In genomic region chr9:92600075-92600741, GRCh38 we compare ENCODE assay signal across 13 cellular contexts.
DNase-seq lines count a peak whose midpoint lies in the region; ATAC-seq and TF ChIP-seq lines count a peak whose summit lies in the region.
"Had no signal": no experiment of that assay in that cellular context is flagged by ENCODE, and none has a peak within 500 bp of the region (broad histone marks: within the 10 kb centered on the region; RNA-seq: fewer than 3 reads in every experiment).

No MANE protein-coding gene starts in this region.

- no peak for TF ChIP-seq CTCF in colonic mucosa (IDR thresholded peaks at IDR 0.05)

- H3K9me3 ChIP-seq in colonic mucosa: no peaks in the 10 kb centered on the region
- H3K9me3 ChIP-seq in iPS-15b (ENCODE audit: control insufficient read depth, insufficient read depth, low read length): no peaks in the 10 kb centered on the region
- peaks cover 0 to 3% (median 0%) of the 10 kb centered on the region in 3 donors for H3K9me3 ChIP-seq in skeletal muscle tissue (ENCODE audit: control insufficient read depth in 3 of 3, low read length in 3 of 3)
- H3K9me3 ChIP-seq: adrenal gland, neutrophil had no signal

- H3K27ac ChIP-seq in colonic mucosa (peak overlapping the region; percentile 14), skeletal muscle tissue (ENCODE audit: low read depth, low read length) (peak overlapping the region; percentile 79)
- H3K27ac ChIP-seq: neutrophil, PC-9 had no signal

- H3K4me1 ChIP-seq in colonic mucosa (no peaks in the 10 kb centered on the region), iPS-15b (ENCODE audit: control insufficient read depth, insufficient read depth, low read length) (no peaks in the 10 kb centered on the region), skeletal muscle tissue (ENCODE audit: control insufficient read depth in 3 of 3, insufficient read depth in 3 of 3, low read length in 3 of 3) (peaks cover 7 to 23% (median 16%) of the 10 kb centered on the region in 3 donors)

- ATAC-seq in GM18498 (IDR thresholded peaks at IDR 0.05; ENCODE audit: unreplicated experiment) (no peak), HG03520 (IDR thresholded peaks at IDR 0.05; ENCODE audit: unreplicated experiment) (no peak)

- H3K27me3 ChIP-seq in colonic mucosa (no peaks in the 10 kb centered on the region), iPS-15b (ENCODE audit: control insufficient read depth, insufficient read depth, low read length) (no peaks in the 10 kb centered on the region), skeletal muscle tissue (ENCODE audit: control insufficient read depth in 3 of 3, insufficient read depth in 3 of 3, low read length in 3 of 3) (no peaks in the 10 kb centered on the region)
- H3K27me3 ChIP-seq: adrenal gland, neutrophil had no signal

- no peak overlapping the region for H3K4me3 ChIP-seq in colonic mucosa
- no peak overlapping the region for H3K4me3 ChIP-seq in iPS-15b (ENCODE audit: low read depth, low read length)
- peak overlapping the region in 1 of 3 donors; percentile 6 for H3K4me3 ChIP-seq in skeletal muscle tissue (ENCODE audit: low read length in 3 of 3)
- H3K4me3 ChIP-seq: adrenal gland, PC-9 had no signal

- H3K36me3 ChIP-seq in colonic mucosa (no peaks in the 10 kb centered on the region), iPS-15b (ENCODE audit: control insufficient read depth, insufficient read depth, low read length) (peaks cover 2% of the 10 kb centered on the region), skeletal muscle tissue (ENCODE audit: control insufficient read depth in 3 of 3, insufficient read depth in 3 of 3, low read length in 3 of 3) (no peaks in the 10 kb centered on the region)
- H3K36me3 ChIP-seq: adrenal gland, neutrophil had no signal

- H3K9ac ChIP-seq in colonic mucosa (ENCODE audit: low read depth in 2 of 2, low read length in 2 of 2): no peak overlapping the region
- peak overlapping the region; percentile 9 for H3K9ac ChIP-seq in iPS-15b (ENCODE audit: low read depth, low read length)
- H3K9ac ChIP-seq in skeletal muscle tissue (ENCODE audit: low read depth in 1 of 3, low read length in 3 of 3): peak overlapping the region in 1 of 3 donors; percentile 2

- intact Hi-C loops in colonic mucosa (cut with DNase I): no loop called here

- DNase-seq in HEK293T (ENCODE audit: extremely low spot score) (no peak), colonic mucosa (no peak), CD1c-positive myeloid dendritic cell (ENCODE audit: extremely low spot score) (no peak), NCI-H748 (lab: John Stamatoyannopoulos, UW; ENCODE audit: unreplicated experiment) (no peak)
- DNase-seq: adrenal gland, DMS153, NCI-H1417, PC-9 had no signal

- POLR2A ChIA-PET in HEK293T (lab: Yijun Ruan, JAX): no interaction called here

- CTCF ChIA-PET in HEK293T (lab: Yijun Ruan, JAX): no interaction called here

TF ChIP-seq in HEK293T, 16 proteins besides CTCF, POLR2A, EP300 and RAD21:
- TF ChIP-seq L3MBTL2 (conservative IDR thresholded peaks at IDR 0.05): no peak
- TF ChIP-seq PKNOX1 (IDR thresholded peaks at IDR 0.05): peak; percentile 79
